7 cellular contexts compared by ENCODE assay signal in genomic region chr5:124651663-124652513, GRCh38.
DNase-seq lines count a peak whose midpoint lies in the region; ATAC-seq and TF ChIP-seq lines count a peak whose summit lies in the region.

No MANE protein-coding gene starts in this region.

- peak; percentile 21 for TF ChIP-seq POLR2A in GM10847 (IDR thresholded peaks at IDR 0.05; ENCODE audit: extremely low read depth, insufficient read length)

- H3K4me1 ChIP-seq in lung (ENCODE audit: control insufficient read depth in 2 of 2, insufficient read depth in 2 of 2, low read length in 2 of 2): peaks cover 9 to 14% of the 10 kb centered on the region in 2 donors

- peak overlapping the region; percentile 57 to 84 for H3K27ac ChIP-seq in lung (ENCODE audit: low read depth in 1 of 2, low read length in 1 of 2)

- TF ChIP-seq CTCF in lung (IDR thresholded peaks at IDR 0.05; ENCODE audit: control extremely low read depth, extremely low read depth): no peak

- H3K27me3 Mint-ChIP-seq in T-helper 2 cell treated with Interferon-gamma antibody and Interleukin-4, amounts not matched to agents 5 μg/mL and 100 μg/mL, for 36 hours (ENCODE audit: low read depth): peaks cover 60% of the 10 kb centered on the region
- H3K27me3 Mint-ChIP-seq in effector memory CD8-positive, alpha-beta T cell: peaks cover 5 to 14% of the 10 kb centered on the region in 2 donors

- peak overlapping the region; percentile 48 for H3K4me3 ChIP-seq in H7 (ENCODE audit: insufficient read depth, low read depth, low read length)
- peak overlapping the region; percentile 34 for H3K4me3 ChIP-seq in lung

- ATAC-seq in effector memory CD8-positive, alpha-beta T cell (replicated peaks): peak; percentile 24
- ATAC-seq in lung (ENCODE audit: insufficient read depth, low FRiP score): peak; percentile 75
- ATAC-seq in stimulated activated naive CD8-positive, alpha-beta T cell treated with anti-CD3 and anti-CD28 coated beads, Interleukin-15, Interleukin-2, amounts not matched to agents 100 U/mL and 50 U/mL, for 24 hours: peak; percentile 52

- peak overlapping the region; percentile 65 for H3K4me3 Mint-ChIP-seq in T-helper 2 cell treated with Interferon-gamma antibody and Interleukin-4, amounts not matched to agents 5 μg/mL and 100 μg/mL, for 36 hours
- H3K4me3 Mint-ChIP-seq in effector memory CD8-positive, alpha-beta T cell: peak overlapping the region; percentile 29 to 45

- H3K9me3 ChIP-seq in lung (ENCODE audit: control insufficient read depth in 2 of 2, insufficient read depth in 1 of 2, low read length in 1 of 2): no peaks in the 10 kb centered on the region

- H3K36me3 ChIP-seq in H7 (replicated peaks; ENCODE audit: control insufficient read depth, insufficient read depth, low read length) (peaks cover 7% of the 10 kb centered on the region), lung (ENCODE audit: control insufficient read depth in 2 of 2, insufficient read depth in 2 of 2, low read length in 2 of 2) (peaks cover 0 to 2% of the 10 kb centered on the region in 2 donors)

- no peak overlapping the region for H3K27ac Mint-ChIP-seq in T-helper 2 cell treated with Interferon-gamma antibody and Interleukin-4, amounts not matched to agents 5 μg/mL and 100 μg/mL, for 36 hours
- H3K27ac Mint-ChIP-seq in effector memory CD8-positive, alpha-beta T cell: no peak overlapping the region

- 1 to 2% methylated on average over 54 of the region's 54 CpGs for WGBS in lung, 2 donors

- H3K4me1 Mint-ChIP-seq in T-helper 2 cell treated with Interferon-gamma antibody and Interleukin-4, amounts not matched to agents 5 μg/mL and 100 μg/mL, for 36 hours (ENCODE audit: low read depth): peaks cover 22% of the 10 kb centered on the region
- peaks cover 0 to 5% of the 10 kb centered on the region in 2 donors for H3K4me1 Mint-ChIP-seq in effector memory CD8-positive, alpha-beta T cell (ENCODE audit: low read depth in 2 of 2)

- no peaks in the 10 kb centered on the region for H3K36me3 Mint-ChIP-seq in T-helper 2 cell treated with Interferon-gamma antibody and Interleukin-4, amounts not matched to agents 5 μg/mL and 100 μg/mL, for 36 hours (ENCODE audit: low read depth)
- no peaks in the 10 kb centered on the region for H3K36me3 Mint-ChIP-seq in effector memory CD8-positive, alpha-beta T cell (ENCODE audit: insufficient read depth)

- DNase-seq in H7 (peak; percentile 95), NCI-H128 (lab: John Stamatoyannopoulos, UW; ENCODE audit: unreplicated experiment) (peak; percentile 29), lung (ENCODE audit: low spot score) (peak; percentile 79)
- DNase-seq in T-helper 2 cell treated with Interferon-gamma antibody and Interleukin-4, amounts not matched to agents 5 μg/mL and 100 μg/mL, for 36 hours (ENCODE audit: low spot score): peak; percentile 16
- DNase-seq in effector memory CD8-positive, alpha-beta T cell: no peak
- DNase-seq in stimulated activated naive CD8-positive, alpha-beta T cell treated with anti-CD3 and anti-CD28 coated beads, Interleukin-15, Interleukin-2, amounts not matched to agents 100 U/mL and 50 U/mL, for 24 hours: peak; percentile 46

- H3K9me3 Mint-ChIP-seq in T-helper 2 cell treated with Interferon-gamma antibody and Interleukin-4, amounts not matched to agents 5 μg/mL and 100 μg/mL, for 36 hours: peaks cover 7% of the 10 kb centered on the region
- peaks cover 0 to 4% of the 10 kb centered on the region in 2 donors for H3K9me3 Mint-ChIP-seq in effector memory CD8-positive, alpha-beta T cell

- no peaks in the 10 kb centered on the region for H3K27me3 ChIP-seq in H7 (ENCODE audit: control insufficient read depth, insufficient read depth, low read length)
- no peaks in the 10 kb centered on the region for H3K27me3 ChIP-seq in lung (ENCODE audit: control insufficient read depth, insufficient read depth)

Comparison
In these comparisons a context has a peak if more than half of its experiments do, and no peak if none do; other contexts are left out.
1. DNase-seq: peak in H7 (single experiment), NCI-H128 (single experiment), T-helper 2 cell treated with Interferon-gamma antibody and Interleukin-4, amounts not matched to agents 5 μg/mL and 100 μg/mL, for 36 hours (single experiment), lung (single experiment) and stimulated activated naive CD8-positive, alpha-beta T cell treated with anti-CD3 and anti-CD28 coated beads, Interleukin-15, Interleukin-2, amounts not matched to agents 100 U/mL and 50 U/mL, for 24 hours (single experiment); none in effector memory CD8-positive, alpha-beta T cell (0 of 3).
2. ATAC-seq: peak in every context shown above with its lines; median percentile 75 in lung; 52 in stimulated activated naive CD8-positive, alpha-beta T cell treated with anti-CD3 and anti-CD28 coated beads, Interleukin-15, Interleukin-2, amounts not matched to agents 100 U/mL and 50 U/mL, for 24 hours; 24 in effector memory CD8-positive, alpha-beta T cell.